Comparison of ENCODE assay signal across 1 cellular context in the genomic region with DNA sequence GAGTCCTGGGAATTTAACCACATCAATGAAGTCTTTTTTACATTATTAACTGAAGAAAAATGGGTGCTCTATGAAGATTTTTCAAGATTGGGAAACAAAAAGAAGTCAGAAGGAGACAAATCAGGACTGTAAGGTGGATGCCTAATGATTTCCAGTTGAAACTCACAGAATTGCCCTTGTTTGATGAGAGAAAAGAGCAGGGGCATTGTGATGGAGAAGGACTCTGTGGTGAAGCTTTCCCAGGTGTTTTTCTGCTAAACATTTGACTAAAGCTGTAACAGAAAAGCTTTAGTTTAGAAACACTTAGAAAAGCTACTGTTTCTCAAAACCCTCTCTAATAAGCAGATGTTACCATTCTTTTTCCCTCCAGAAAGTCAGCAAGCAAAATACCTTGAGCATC.
TF ChIP-seq lines count a peak whose summit lies in the region.

No MANE protein-coding gene starts in this region.

TF ChIP-seq in GM23338, 12 proteins besides CTCF, POLR2A, EP300 and RAD21 (continued from another document):
- TF ChIP-seq, protein P1, sequence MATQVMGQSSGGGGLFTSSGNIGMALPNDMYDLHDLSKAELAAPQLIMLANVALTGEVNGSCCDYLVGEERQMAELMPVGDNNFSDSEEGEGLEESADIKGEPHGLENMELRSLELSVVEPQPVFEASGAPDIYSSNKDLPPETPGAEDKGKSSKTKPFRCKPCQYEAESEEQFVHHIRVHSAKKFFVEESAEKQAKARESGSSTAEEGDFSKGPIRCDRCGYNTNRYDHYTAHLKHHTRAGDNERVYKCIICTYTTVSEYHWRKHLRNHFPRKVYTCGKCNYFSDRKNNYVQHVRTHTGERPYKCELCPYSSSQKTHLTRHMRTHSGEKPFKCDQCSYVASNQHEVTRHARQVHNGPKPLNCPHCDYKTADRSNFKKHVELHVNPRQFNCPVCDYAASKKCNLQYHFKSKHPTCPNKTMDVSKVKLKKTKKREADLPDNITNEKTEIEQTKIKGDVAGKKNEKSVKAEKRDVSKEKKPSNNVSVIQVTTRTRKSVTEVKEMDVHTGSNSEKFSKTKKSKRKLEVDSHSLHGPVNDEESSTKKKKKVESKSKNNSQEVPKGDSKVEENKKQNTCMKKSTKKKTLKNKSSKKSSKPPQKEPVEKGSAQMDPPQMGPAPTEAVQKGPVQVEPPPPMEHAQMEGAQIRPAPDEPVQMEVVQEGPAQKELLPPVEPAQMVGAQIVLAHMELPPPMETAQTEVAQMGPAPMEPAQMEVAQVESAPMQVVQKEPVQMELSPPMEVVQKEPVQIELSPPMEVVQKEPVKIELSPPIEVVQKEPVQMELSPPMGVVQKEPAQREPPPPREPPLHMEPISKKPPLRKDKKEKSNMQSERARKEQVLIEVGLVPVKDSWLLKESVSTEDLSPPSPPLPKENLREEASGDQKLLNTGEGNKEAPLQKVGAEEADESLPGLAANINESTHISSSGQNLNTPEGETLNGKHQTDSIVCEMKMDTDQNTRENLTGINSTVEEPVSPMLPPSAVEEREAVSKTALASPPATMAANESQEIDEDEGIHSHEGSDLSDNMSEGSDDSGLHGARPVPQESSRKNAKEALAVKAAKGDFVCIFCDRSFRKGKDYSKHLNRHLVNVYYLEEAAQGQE (IDR thresholded peaks at IDR 0.05; ENCODE audit: unreplicated experiment) = no peak
- no peak for TF ChIP-seq ZNF331 (CRISPR knock-in tag; IDR thresholded peaks at IDR 0.05; ENCODE audit: low read depth)
TF ChIP-seq in GM23338: peak in this region for 0.
